In the genomic region with DNA sequence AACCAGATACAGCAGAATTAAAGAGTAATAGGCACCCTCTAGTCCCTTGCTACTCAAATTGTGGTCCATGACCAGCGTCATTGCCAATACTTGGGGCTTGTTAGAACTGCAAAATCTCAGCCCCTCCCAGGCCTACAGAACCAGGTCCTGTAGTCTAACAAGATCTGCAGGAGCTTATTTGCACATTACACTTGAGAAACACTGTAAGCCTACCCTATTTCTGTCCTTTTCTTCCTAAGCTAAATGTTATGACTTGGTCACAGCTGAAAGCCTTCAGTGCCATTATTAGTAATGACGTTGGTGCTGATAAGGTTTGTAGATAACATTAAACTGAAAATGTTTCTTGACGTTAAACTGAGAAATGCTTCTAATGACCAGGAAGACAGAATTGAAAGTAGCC, we compare ENCODE assay signal across 18 cellular contexts. TPM values are rescaled to one million over a fixed set of nuclear protein-coding genes. Genes with fewer than 3 reads are reported as not detected.
A peak's percentile ranks its signal among the peaks of the same experiment; 100 is the strongest.
DNase-seq lines count a peak whose midpoint lies in the region; ATAC-seq, FAIRE-seq and TF ChIP-seq lines count a peak whose summit lies in the region.
"Had no signal": no experiment of that assay in that cellular context is flagged by ENCODE, and none has a peak within 500 bp of the region (broad histone marks: within the 10 kb centered on the region; RNA-seq: fewer than 3 reads in every experiment).

No MANE protein-coding gene starts in this region.

- H2BK5ac ChIP-seq in H1 (ENCODE audit: low read depth, low read length): no peak overlapping the region

- H3K79me2 ChIP-seq in MM.1S (ENCODE audit: low read length) (peaks cover 96% of the 10 kb centered on the region), H1 (ENCODE audit: control insufficient read depth in 1 of 2, insufficient read depth in 2 of 2, low read length in 2 of 2) (peaks cover 0 to 82% of the 10 kb centered on the region in 2 experiments; a peak in 2 of 4 replicates)

- ATAC-seq in Right ventricle myocardium inferior: peak; percentile 25
- no peak for ATAC-seq in GM21737 (IDR thresholded peaks at IDR 0.05; ENCODE audit: unreplicated experiment)
- ATAC-seq: K562 had no signal

- TF ChIP-seq EP300 in H1 (IDR thresholded peaks at IDR 0.05; ENCODE audit: borderline replicate concordance in 1 of 2, low read depth in 2 of 2, low read length in 2 of 2) (no peak), stomach (IDR thresholded peaks at IDR 0.05) (no peak)

- no peaks in the 10 kb centered on the region for H3K9me2 ChIP-seq in MM.1S (replicated peaks; ENCODE audit: insufficient read depth, low read length)

- H2BK20ac ChIP-seq in H1 (ENCODE audit: low read length): no peak overlapping the region

- no peaks in the 10 kb centered on the region for H4K20me1 ChIP-seq in MM.1S (ENCODE audit: insufficient read depth, low read length)
- peaks cover 0 to 8% of the 10 kb centered on the region in 2 experiments for H4K20me1 ChIP-seq in H1 (replicated peaks in 1 of 2; ENCODE audit: control insufficient read depth in 1 of 2, insufficient read depth in 2 of 2, low read length in 2 of 2)

- CTCF ChIA-PET in H1 (lab: Charles Lee; ENCODE audit: partially characterized antibody): interaction anchor here (1.4 to 1.8 kb wide), 2 partner anchors 37 to 50 kb away, joined by 4 to 5 read pairs; partner anchors contain the start of gene CARMIL1

- H3K27me3 ChIP-seq in right atrium auricular region (no peaks in the 10 kb centered on the region), MM.1S (replicated peaks; ENCODE audit: insufficient read depth, low read length) (no peaks in the 10 kb centered on the region), H1 (replicated peaks in 1 of 4; ENCODE audit: control insufficient read depth in 3 of 4, extremely low read depth in 1 of 4, insufficient read depth in 3 of 4, low read length in 3 of 4) (peaks cover 0 to 1% (median 0%) of the 10 kb centered on the region in 4 experiments; a peak in 1 of 7 replicates), stomach (no peaks in the 10 kb centered on the region)
- H3K27me3 ChIP-seq: SJCRH30 had no signal

- H4K8ac ChIP-seq in H1 (ENCODE audit: extremely low read depth, insufficient read depth, low read length): no peak overlapping the region

- H2BK120ac ChIP-seq in H1 (replicated peaks; ENCODE audit: low read depth, low read length): no peak overlapping the region

- H2AK5ac ChIP-seq in H1 (ENCODE audit: low read depth, low read length): no peak overlapping the region

- TF ChIP-seq RAD21 in H1 (IDR thresholded peaks at IDR 0.05 in 1 of 2, conservative IDR thresholded peaks at IDR 0.05 in 1 of 2; ENCODE audit: low read depth in 2 of 2, low read length in 2 of 2): no peak

- TF ChIP-seq POLR2A in H1 (IDR thresholded peaks at IDR 0.05; ENCODE audit: control extremely low read depth in 1 of 2, low read depth in 2 of 2, low read length in 2 of 2): no peak
- TF ChIP-seq POLR2A in stomach (IDR thresholded peaks at IDR 0.05): no peak

- H3K36me3 ChIP-seq in right atrium auricular region: no peaks in the 10 kb centered on the region
- H3K36me3 ChIP-seq in MM.1S (replicated peaks; ENCODE audit: insufficient read depth, low read length): no peaks in the 10 kb centered on the region
- H3K36me3 ChIP-seq in H1 (ENCODE audit: control insufficient read depth in 2 of 4, insufficient read depth in 4 of 4, low read length in 3 of 4): no peaks in the 10 kb centered on the region
- H3K36me3 ChIP-seq in stomach: no peaks in the 10 kb centered on the region
- H3K36me3 ChIP-seq: SJCRH30 had no signal

- H4K5ac ChIP-seq in H1 (ENCODE audit: insufficient read length, low read depth, low read length): no peak overlapping the region

- H3F3A ChIP-seq in MM.1S (ENCODE audit: insufficient read depth, low read length): no peaks in the 10 kb centered on the region

- H3K56ac ChIP-seq in H1 (replicated peaks; ENCODE audit: insufficient read length, low read depth, low read length): no peak overlapping the region

- DNase-seq in Right ventricle myocardium inferior (ENCODE audit: missing footprints) (no peak), right atrium auricular region (ENCODE audit: low spot score) (no peak), MM.1S (peak; percentile 20), H1 (ENCODE audit: low read depth in 1 of 2, low spot score in 2 of 2) (no peak), stomach (no peak), SHP77 treated with DMSO at 0.1 percent for 48 hours (lab: John Stamatoyannopoulos, UW) (no peak)
- no peak for DNase-seq in activated CD4-positive, alpha-beta T cell treated with anti-CD3 and anti-CD28 coated beads, Interleukin-2, amount 50 U/mL, for 48 hours
- DNase-seq: GOT3, NCI-H1092, NCI-H187, NCI-H2171, SJCRH30 had no signal

- intact Hi-C loops in Right ventricle myocardium inferior (cut with DNase I) (no loop called here), stomach (cut with DNase I; ENCODE audit: low total_unique reads) (no loop called here)

- no peak overlapping the region for H3K18ac ChIP-seq in H1 (ENCODE audit: extremely low read depth, low read length)

- TF ChIP-seq CTCF in right atrium auricular region (IDR thresholded peaks at IDR 0.05): no peak
- no peak for TF ChIP-seq CTCF in MM.1S (IDR thresholded peaks at IDR 0.05; ENCODE audit: low read length)
- TF ChIP-seq CTCF in H1 (IDR thresholded peaks at IDR 0.05; ENCODE audit: control extremely low read depth in 1 of 3, insufficient read depth in 1 of 3, low read depth in 1 of 3, low read length in 3 of 3): no peak
- TF ChIP-seq CTCF in stomach (IDR thresholded peaks at IDR 0.05): no peak

- H3K9me3 ChIP-seq in right atrium auricular region (no peaks in the 10 kb centered on the region), MM.1S (replicated peaks; ENCODE audit: insufficient read depth, low read length) (no peaks in the 10 kb centered on the region), H1 (ENCODE audit: insufficient read depth in 2 of 2, low read depth in 1 of 2, low read length in 1 of 2) (no peaks in the 10 kb centered on the region), stomach (no peaks in the 10 kb centered on the region)
- H3K9me3 ChIP-seq: SJCRH30 had no signal

- H3K4me2 ChIP-seq in MM.1S (ENCODE audit: low read depth, low read length): peak overlapping the region; percentile 15; the same call in 1 of the 2 replicates
- peak overlapping the region; percentile 30 to 38; a peak in 3 of 4 replicates for H3K4me2 ChIP-seq in H1 (ENCODE audit: insufficient read depth in 1 of 2, low read depth in 2 of 2, low read length in 2 of 2)

- no peak overlapping the region for H3K4me3 ChIP-seq in right atrium auricular region
- H3K4me3 ChIP-seq in MM.1S (ENCODE audit: low read length): no peak overlapping the region
- 0 out of 8 replicates have a peak overlapping the region, but pooled peaks of 1 of the 4 experiments have one; percentile 10 for H3K4me3 ChIP-seq in H1 (ENCODE audit: extremely low read depth in 1 of 4, insufficient read depth in 2 of 4, low read depth in 3 of 4, low read length in 4 of 4)
- no peak overlapping the region for H3K4me3 ChIP-seq in stomach
- H3K4me3 ChIP-seq: K562, SJCRH30 had no signal

- H3K9ac ChIP-seq in MM.1S (ENCODE audit: low read length) (peak overlapping the region; percentile 13; the same call in 1 of the 2 replicates), H1 (replicated peaks in 1 of 4; ENCODE audit: extremely low read depth in 1 of 4, low read depth in 3 of 4, low read length in 3 of 4) (no peak overlapping the region)

- POLR2A ChIA-PET in H1 (lab: Charles Lee; ENCODE audit: partially characterized antibody): no interaction called here

- no peaks in the 10 kb centered on the region; the same call in 1 of the 2 replicates for H3K23me2 ChIP-seq in H1 (ENCODE audit: low read depth, low read length)

- H2BK15ac ChIP-seq in H1 (ENCODE audit: low read length): no peak overlapping the region

- no peak overlapping the region for H2BK12ac ChIP-seq in H1 (ENCODE audit: low read depth, low read length)

- H2AFZ ChIP-seq in MM.1S (ENCODE audit: low read length): no peak overlapping the region
- H2AFZ ChIP-seq in H1 (ENCODE audit: low read length): no peak overlapping the region

- H3K4ac ChIP-seq in H1 (replicated peaks; ENCODE audit: insufficient read length, low read depth, low read length): no peak overlapping the region

- H3K4me1 ChIP-seq in right atrium auricular region (peaks cover 0 to 29% of the 10 kb centered on the region in 2 donors), MM.1S (ENCODE audit: low read length) (peaks cover 22% of the 10 kb centered on the region), H1 (replicated peaks in 1 of 4; ENCODE audit: control insufficient read depth in 3 of 4, insufficient read depth in 4 of 4, low read length in 3 of 4) (peaks cover 2 to 30% (median 19%) of the 10 kb centered on the region in 4 experiments), stomach (peaks cover 23 to 53% (median 25%) of the 10 kb centered on the region in 4 donors)
- H3K4me1 ChIP-seq: SJCRH30 had no signal

- H3K27ac ChIP-seq in right atrium auricular region: no peak overlapping the region
- H3K27ac ChIP-seq in MM.1S (ENCODE audit: low read length): peak overlapping the region; percentile 64
- no peak overlapping the region for H3K27ac ChIP-seq in H1 (ENCODE audit: low read depth, low read length)
- H3K27ac ChIP-seq in stomach: peak overlapping the region in 4 of 5 donors; percentile 43 to 57 (median 52)
- H3K27ac ChIP-seq: C4-2B, SJCRH30 had no signal

- WGBS in H1 (ENCODE audit: extremely low coverage in 1 of 2, insufficient coverage in 1 of 2, insufficient read length in 1 of 2, insufficient replicate concordance in 2 of 2, low coverage in 1 of 2, low lambda C conversion rate in 2 of 2, missing lambda C conversion rate in 1 of 2), 2 experiments: 78% methylated on average over 3 of the region's 3 CpGs; no CpG with 5 or more reads in 1 of the 2 experiments
- 32 to 45% (median 36%) methylated on average over 3 of the region's 3 CpGs for WGBS in stomach, 5 donors

- no peak overlapping the region for H3K23ac ChIP-seq in H1 (ENCODE audit: insufficient read length)

- H3K79me1 ChIP-seq in H1 (ENCODE audit: low read depth, low read length): no peaks in the 10 kb centered on the region; the same call in 1 of the 2 replicates

- H4K91ac ChIP-seq in H1 (replicated peaks; ENCODE audit: insufficient read length, low read length): no peak overlapping the region

- FAIRE-seq in H1 (lab: Jason Lieb, UNC): no peak
- FAIRE-seq: A204.1, GM18507, HTR-8/SVneo, K562 had no signal

- no peak overlapping the region for H3K14ac ChIP-seq in H1 (ENCODE audit: insufficient read length)

RNA-seq across cellular contexts. Expression of gene CARMIL1, which starts 36.6 kb away (rescaled TPM):
- total RNA-seq in Right ventricle myocardium inferior (5.4 TPM), right atrium auricular region (10 to 100 TPM in 1 of 2 donors, 1 to 10 TPM in 1; 7.9 to 29.4 TPM), stomach (10 to 100 TPM; 12.5 to 42.7 (median 18.7) TPM)
- 39.0 and 40.4 TPM in 2 replicates for total RNA-seq in H1 (2021; fragmentation: NEBNext Ultra II Directional; extraction: Animal tissue kit (Norgen Biotek cat#: 25700))
- polyA plus RNA-seq in H1 (2011; rRNA removed) (10.7 and 20.3 TPM in 2 replicates), stomach (10 to 100 TPM; 10.5 to 11.9 (median 11.7) TPM)
- 16.5 TPM for polyA plus RNA-seq in H1 (2011; cell fraction: cytosol; rRNA removed)
- polyA plus RNA-seq in H1 (2011; cell fraction: nucleus; rRNA removed): 9.9 TPM
- polyA plus RNA-seq in H1 (2012, experiment 1 of 2): 19.1 to 39.0 TPM (median 24.0 TPM) in 4 replicates
- 4.7 TPM for polyA plus RNA-seq in H1 (2012, experiment 2 of 2)
- polyA plus RNA-seq in H1 (2013, experiment 1 of 2): 22.8 TPM
- polyA plus RNA-seq in H1 (2013, experiment 2 of 2): 22.6 TPM
- 25.0 and 40.8 TPM in 2 replicates for polyA minus RNA-seq in H1 (2011; rRNA and poly(A)+ RNA removed)
- 23.8 TPM for polyA minus RNA-seq in H1 (2011; cell fraction: cytosol; rRNA and poly(A)+ RNA removed)
- polyA minus RNA-seq in H1 (2011; cell fraction: nucleus; rRNA and poly(A)+ RNA removed): 34.7 TPM

Comparison
In these comparisons a context has a peak if more than half of its experiments do, and no peak if none do; other contexts are left out.
1. H3K27ac ChIP-seq: peak in MM.1S (single experiment) and stomach (4 of 5); none in right atrium auricular region (0 of 2) and H1 (single experiment).